Comparison of ENCODE assay signal across 20 cellular contexts in genomic region chr4:171954650-171955049, GRCh38.
DNase-seq lines count a peak whose midpoint lies in the region; ATAC-seq and TF ChIP-seq lines count a peak whose summit lies in the region.
"Had no signal": no experiment of that assay in that cellular context is flagged by ENCODE, and none has a peak within 500 bp of the region (broad histone marks: within the 10 kb centered on the region; RNA-seq: fewer than 3 reads in every experiment).

No MANE protein-coding gene starts in this region.

- H3K4me1 Mint-ChIP-seq in type B pancreatic cell (ENCODE audit: unreplicated experiment): no peaks in the 10 kb centered on the region

- H3K4me3 ChIP-seq in AG10803 (ENCODE audit: low read length): no peak overlapping the region
- H3K4me3 ChIP-seq: gastroesophageal sphincter, SK-N-MC, uterus had no signal

- no peak overlapping the region for H3K4me3 Mint-ChIP-seq in type B pancreatic cell
- H3K4me3 Mint-ChIP-seq: naive B cell had no signal

- H3K36me3 Mint-ChIP-seq in type B pancreatic cell: no peaks in the 10 kb centered on the region
- H3K36me3 Mint-ChIP-seq: naive B cell had no signal

- H3K9me3 Mint-ChIP-seq in type B pancreatic cell: no peaks in the 10 kb centered on the region

- H3K27ac Mint-ChIP-seq in type B pancreatic cell: no peak overlapping the region

- H3K27me3 Mint-ChIP-seq in type B pancreatic cell: no peaks in the 10 kb centered on the region

- H3K27ac ChIP-seq in epithelial cell of prostate: no peak overlapping the region
- H3K27ac ChIP-seq: gastroesophageal sphincter, SK-N-MC, uterus had no signal

- ATAC-seq in GM21717 (IDR thresholded peaks at IDR 0.05; ENCODE audit: unreplicated experiment): peak; percentile 66
- no peak for ATAC-seq in GM19463 (IDR thresholded peaks at IDR 0.05; ENCODE audit: unreplicated experiment)
- ATAC-seq: gastroesophageal sphincter; right cardiac atrium; stimulated activated naive CD8-positive, alpha-beta T cell treated with anti-CD3 and anti-CD28 coated beads, Interleukin-15, Interleukin-2, amounts not matched to agents 100 U/mL and 50 U/mL, for 24 hours had no signal

- TF ChIP-seq CTCF in AG10803 (conservative IDR thresholded peaks at IDR 0.05; ENCODE audit: low read length): no peak
- TF ChIP-seq CTCF in type B pancreatic cell (conservative IDR thresholded peaks at IDR 0.05): no peak

- DNase-seq in AG10803 (ENCODE audit: low read depth) (peak; percentile 1), KBM-7 (peak; percentile 54), epithelial cell of prostate (ENCODE audit: low read depth, low spot score) (peak; percentile 10), type B pancreatic cell (ENCODE audit: extremely low spot score, unreplicated experiment) (no peak), hippocampal formation (lab: John Stamatoyannopoulos, UW) (no peak), globus pallidus (ENCODE audit: low spot score) (no peak)
- DNase-seq: activated CD4-positive, alpha-beta T cell treated with anti-CD3 and anti-CD28 coated beads for 1 hour; activated T-cell treated with anti-CD3 and anti-CD28 coated beads, Interleukin-2, amount 50 U/mL, for 48 hours; aorta; effector CD8-positive, alpha-beta T cell; KG1; naive B cell; NCI-H187; right cardiac atrium; stimulated activated naive CD8-positive, alpha-beta T cell treated with anti-CD3 and anti-CD28 coated beads, Interleukin-15, Interleukin-2, amounts not matched to agents 100 U/mL and 50 U/mL, for 24 hours; uterus had no signal

- in situ Hi-C loops in KBM-7 (cut with MboI; ENCODE audit: low pct_unique_long_range_greater_than_20kb, low sequenced_read_pairs): no loop called here

Comparison
In these comparisons a context has a peak if more than half of its experiments do, and no peak if none do; other contexts are left out.
1. DNase-seq: peak in AG10803 (single experiment), KBM-7 (single experiment) and epithelial cell of prostate (single experiment); none in type B pancreatic cell (single experiment), hippocampal formation (0 of 2) and globus pallidus (single experiment).